In genomic region chr3:149120051-149120972, GRCh38 we compare ENCODE assay signal across 8 cellular contexts. TPM values are rescaled to one million over a fixed set of nuclear protein-coding genes. Genes with fewer than 3 reads are reported as not detected.
A peak's percentile ranks its signal among the peaks of the same experiment; 100 is the strongest.
DNase-seq lines count a peak whose midpoint lies in the region; ATAC-seq, FAIRE-seq and TF ChIP-seq lines count a peak whose summit lies in the region.

No MANE protein-coding gene starts in this region.

- H3K9me3 ChIP-seq in keratinocyte (ENCODE audit: control insufficient read depth, low read depth, low read length) (no peaks in the 10 kb centered on the region), thoracic aorta (no peaks in the 10 kb centered on the region)

- peak; percentile 80 for ATAC-seq in GM18868 (IDR thresholded peaks at IDR 0.05; ENCODE audit: unreplicated experiment)
- no peak for ATAC-seq in thoracic aorta (ENCODE audit: insufficient number of reproducible peaks, low FRiP score, low read depth)

- no peaks in the 10 kb centered on the region for H3K79me2 ChIP-seq in keratinocyte (ENCODE audit: control insufficient read depth, insufficient read depth, low read length)

- TF ChIP-seq CTCF in C4-2B (conservative IDR thresholded peaks at IDR 0.05) = peak; percentile 86
- TF ChIP-seq CTCF in keratinocyte (optimal IDR thresholded peaks at IDR 0.05 in 1 of 3, IDR thresholded peaks at IDR 0.05 in 1 of 3, conservative IDR thresholded peaks at IDR 0.05 in 1 of 3; ENCODE audit: extremely low read depth in 1 of 3, insufficient read depth in 2 of 3, low read length in 3 of 3) = peak in 2 of 3 experiments; percentile 36 to 52
- peak; percentile 61 for TF ChIP-seq CTCF in thoracic aorta (IDR thresholded peaks at IDR 0.05)

- H3K4me1 ChIP-seq in keratinocyte (ENCODE audit: control insufficient read depth, extremely low read depth, insufficient read depth, low read length) (no peaks in the 10 kb centered on the region), thoracic aorta (ENCODE audit: control insufficient read depth in 1 of 2, low read depth in 2 of 2) (peaks cover 6 to 7% of the 10 kb centered on the region in 2 donors)

- H3K27me3 ChIP-seq in keratinocyte (ENCODE audit: control insufficient read depth, extremely low read depth, insufficient read depth, low read length) (no peaks in the 10 kb centered on the region), thoracic aorta (replicated peaks; ENCODE audit: insufficient read depth) (no peaks in the 10 kb centered on the region)

- FAIRE-seq in keratinocyte (lab: Jason Lieb, UNC) = no peak

- no peaks in the 10 kb centered on the region for H3K9me1 ChIP-seq in keratinocyte (ENCODE audit: control insufficient read depth, extremely low read depth, insufficient read depth, low read length)

- dilution Hi-C loops in keratinocyte (cut with MboI; ENCODE audit: extremely low pct_ligation_motif_present, low sequenced_read_pairs) = no loop called here

- H3K36me3 ChIP-seq in keratinocyte (ENCODE audit: control insufficient read depth in 2 of 2, extremely low read depth in 1 of 2, insufficient read depth in 2 of 2, low read length in 2 of 2) = no peaks in the 10 kb centered on the region
- no peaks in the 10 kb centered on the region for H3K36me3 ChIP-seq in thoracic aorta

- no peak overlapping the region for H3K4me2 ChIP-seq in keratinocyte (ENCODE audit: control insufficient read depth, extremely low read depth, insufficient read depth, low read depth, low read length)

- no peak overlapping the region for H3K9ac ChIP-seq in keratinocyte (ENCODE audit: control insufficient read depth, extremely low read depth, insufficient read depth, low read length)

- no peak overlapping the region for H3K4me3 ChIP-seq in keratinocyte (ENCODE audit: control insufficient read depth in 2 of 3, extremely low read depth in 1 of 3, insufficient read depth in 2 of 3, low read depth in 1 of 3, low read length in 3 of 3)
- H3K4me3 ChIP-seq in thoracic aorta = no peak overlapping the region

- DNase-seq in HS-5 (ENCODE audit: low read depth) = peak; percentile 55
- DNase-seq in NCI-H82 treated with DMSO at 0.1 percent for 48 hours (lab: John Stamatoyannopoulos, UW; ENCODE audit: unreplicated experiment) = peak; percentile 28
- DNase-seq in brain pericyte (ENCODE audit: low read depth, low spot score) = peak; percentile 36
- no peak for DNase-seq in keratinocyte (ENCODE audit: low read depth, low spot score)
- no peak for DNase-seq in thoracic aorta (ENCODE audit: low spot score)
- DNase-seq in activated CD8-positive, alpha-beta memory T cell treated with anti-CD3 and anti-CD28 coated beads for 24 hours = no peak

- no peaks in the 10 kb centered on the region for H4K20me1 ChIP-seq in keratinocyte (ENCODE audit: control insufficient read depth, extremely low read depth, insufficient read depth, low read length)

- H3K27ac ChIP-seq in C4-2B (no peak overlapping the region), keratinocyte (ENCODE audit: control insufficient read depth, insufficient read depth, low read length) (no peak overlapping the region), thoracic aorta (peak overlapping the region in 1 of 2 donors; percentile 36)

- H2AFZ ChIP-seq in keratinocyte (ENCODE audit: control insufficient read depth, low read length) = no peak overlapping the region

RNA-seq across cellular contexts. Expression of gene HPS3, which starts 9.1 kb away (rescaled TPM):
- polyA plus RNA-seq in keratinocyte = 10.3 to 12.9 TPM (median 12.2 TPM) in 3 replicates
- 6.4 TPM for polyA plus RNA-seq in keratinocyte (2011; ENCODE audit: low read depth)
- 8.0 and 14.5 TPM in 2 replicates for polyA plus RNA-seq in keratinocyte (2011; cell fraction: cytosol; rRNA removed)
- polyA plus RNA-seq in keratinocyte (2011; cell fraction: nucleus; rRNA removed) = 15.0 and 15.5 TPM in 2 replicates
- 5.5 and 8.8 TPM in 2 replicates for polyA plus RNA-seq in keratinocyte (2012; ENCODE audit: low replicate concordance)
- 5.8 to 16.1 TPM (median 8.9 TPM) in 3 replicates for polyA minus RNA-seq in keratinocyte
- polyA minus RNA-seq in keratinocyte (2011; cell fraction: cytosol; rRNA and poly(A)+ RNA removed) = 7.7 TPM
- polyA minus RNA-seq in keratinocyte (2011; cell fraction: nucleus; rRNA and poly(A)+ RNA removed) = 7.7 and 13.0 TPM in 2 replicates
- total RNA-seq in thoracic aorta = 10 to 100 TPM; 21.3 to 22.9 TPM

RNA-seq across cellular contexts. Expression of gene HLTF, which starts 34.0 kb away (rescaled TPM):
- polyA plus RNA-seq in keratinocyte = 5.6 to 9.1 TPM (median 5.7 TPM) in 3 replicates
- polyA plus RNA-seq in keratinocyte (2011; ENCODE audit: low read depth) = 4.3 TPM
- 3.1 and 5.9 TPM in 2 replicates for polyA plus RNA-seq in keratinocyte (2011; cell fraction: cytosol; rRNA removed)
- 10.1 and 12.2 TPM in 2 replicates for polyA plus RNA-seq in keratinocyte (2011; cell fraction: nucleus; rRNA removed)
- polyA plus RNA-seq in keratinocyte (2012; ENCODE audit: low replicate concordance) = 2.4 and 7.0 TPM in 2 replicates
- polyA minus RNA-seq in keratinocyte = 2.6 to 9.9 TPM (median 2.7 TPM) in 3 replicates
- 5.2 TPM for polyA minus RNA-seq in keratinocyte (2011; cell fraction: cytosol; rRNA and poly(A)+ RNA removed)
- polyA minus RNA-seq in keratinocyte (2011; cell fraction: nucleus; rRNA and poly(A)+ RNA removed) = 7.6 and 15.7 TPM in 2 replicates
- 10 to 100 TPM; 27.5 to 33.6 TPM for total RNA-seq in thoracic aorta

Comparison
In these comparisons a context has a peak if more than half of its experiments do, and no peak if none do; other contexts are left out.
1. DNase-seq: peak in HS-5 (single experiment), NCI-H82 treated with DMSO at 0.1 percent for 48 hours (single experiment) and brain pericyte (single experiment); none in keratinocyte (single experiment), thoracic aorta (single experiment) and activated CD8-positive, alpha-beta memory T cell treated with anti-CD3 and anti-CD28 coated beads for 24 hours (single experiment).
2. Peak in every context shown above with its lines, with median percentiles within 50 percentile points of each other: CTCF ChIP-seq.